ENCODE assay signal across 20 cellular contexts in the genomic region with DNA sequence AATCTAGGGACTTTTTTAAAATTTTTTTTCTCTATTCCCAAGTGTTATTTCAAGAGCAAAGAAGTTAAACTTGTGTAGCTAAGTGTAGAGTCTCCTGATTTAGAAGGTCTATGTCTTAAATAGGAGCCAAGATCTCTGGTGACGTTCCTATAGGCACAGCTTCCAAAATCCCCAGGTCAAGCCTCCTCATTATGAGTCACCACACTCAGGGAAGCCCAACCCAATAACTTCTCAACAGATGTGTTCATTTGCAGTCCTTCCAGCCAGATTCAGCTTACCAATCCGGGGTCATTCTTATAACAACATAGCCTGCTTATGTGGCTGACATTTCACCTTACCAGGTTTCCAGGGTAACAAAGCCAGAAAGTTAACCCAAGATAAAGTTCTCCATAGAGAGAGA.
"Had no signal": no experiment of that assay in that cellular context is flagged by ENCODE, and none has a peak within 500 bp of the region (broad histone marks: within the 10 kb centered on the region; RNA-seq: fewer than 3 reads in every experiment).

No MANE protein-coding gene starts in this region.

- H3K4me3 Mint-ChIP-seq: activated B cell treated with CpG ODN at 0.5 μM for 24 hours; activated naive CD8-positive, alpha-beta T cell; endodermal cell; immature natural killer cell; T-helper 1 cell treated with Interleukin-12 subunit alpha and Interleukin-12 subunit beta and Interleukin-4 antibody, amounts not matched to agents 30 μg/mL and 1 μg/mL, for 36 hours had no signal

- H3K4me1 ChIP-seq: heart left ventricle, pancreas, stomach, testis, upper lobe of left lung had no signal

- H3K36me3 Mint-ChIP-seq: activated naive CD8-positive, alpha-beta T cell; immature natural killer cell had no signal

- H3K9me3 Mint-ChIP-seq: activated B cell treated with CpG ODN at 0.5 μM for 24 hours; endodermal cell; immature natural killer cell; T-helper 1 cell treated with Interleukin-12 subunit alpha and Interleukin-12 subunit beta and Interleukin-4 antibody, amounts not matched to agents 30 μg/mL and 1 μg/mL, for 36 hours had no signal

- H3K36me3 ChIP-seq: brain microvascular endothelial cell, heart left ventricle, pancreas, stomach, upper lobe of left lung had no signal

- H3K4me3 ChIP-seq: heart left ventricle, lung, pancreas, stomach, testis, upper lobe of left lung had no signal

- H3K4me1 Mint-ChIP-seq: activated B cell treated with CpG ODN at 0.5 μM for 24 hours, immature natural killer cell had no signal

- DNase-seq: activated B cell treated with CpG ODN at 0.5 μM for 24 hours; activated CD4-positive, alpha-beta T cell treated with anti-CD3 and anti-CD28 coated beads for 48 hours; activated CD8-positive, alpha-beta memory T cell treated with anti-CD3 and anti-CD28 coated beads, Interleukin-2, amount 50 U/mL, for 48 hours; activated gamma-delta T cell treated with Interleukin-2 at 50 U/mL for 16 hours; amygdala; brain microvascular endothelial cell; cerebellar nuclear complex; dermis blood vessel endothelial cell; endodermal cell; foreskin melanocyte; immature natural killer cell; pancreas; stimulated activated CD4-positive, alpha-beta T cell treated with anti-CD3 and anti-CD28 coated beads, Interleukin-1b, Interleukin-23, amount 100 ng/mL, for 48 hours; stomach; testis; upper lobe of left lung had no signal

- H3K27ac ChIP-seq: brain microvascular endothelial cell, heart left ventricle, pancreas, stomach, testis, upper lobe of left lung had no signal

- H3K27ac Mint-ChIP-seq: activated B cell treated with CpG ODN at 0.5 μM for 24 hours; activated naive CD8-positive, alpha-beta T cell; endodermal cell; immature natural killer cell; T-helper 1 cell treated with Interleukin-12 subunit alpha and Interleukin-12 subunit beta and Interleukin-4 antibody, amounts not matched to agents 30 μg/mL and 1 μg/mL, for 36 hours had no signal

- H3K27me3 ChIP-seq: brain microvascular endothelial cell, heart left ventricle, pancreas, stomach, testis, upper lobe of left lung had no signal

- H3K9me3 ChIP-seq: heart left ventricle, pancreas, stomach, testis, upper lobe of left lung had no signal

- H3K27me3 Mint-ChIP-seq: activated B cell treated with CpG ODN at 0.5 μM for 24 hours had no signal
